Comparison of ENCODE assay signal across 8 cellular contexts in genomic region chr4:123325241-123325681, GRCh38.
DNase-seq lines count a peak whose midpoint lies in the region; ATAC-seq and TF ChIP-seq lines count a peak whose summit lies in the region.

No MANE protein-coding gene starts in this region.

- TF ChIP-seq CTCF in breast epithelium (IDR thresholded peaks at IDR 0.05) = no peak

- H3K27ac ChIP-seq in breast epithelium = no peak overlapping the region

- DNase-seq in astrocyte of the hippocampus (ENCODE audit: low read depth, low spot score) (peak; percentile 59), breast epithelium (ENCODE audit: low spot score in 2 of 2) (no peak), G401 (ENCODE audit: low spot score) (no peak), left lobe of liver (ENCODE audit: low spot score) (no peak), NCI-H774 (lab: John Stamatoyannopoulos, UW) (no peak)

- H3K27me3 ChIP-seq in breast epithelium = no peaks in the 10 kb centered on the region

- H3K4me3 ChIP-seq in breast epithelium = no peak overlapping the region

- TF ChIP-seq POLR2A in GM18505 (IDR thresholded peaks at IDR 0.05; ENCODE audit: borderline replicate concordance, extremely low read depth, insufficient read depth, insufficient read length) (no peak), breast epithelium (IDR thresholded peaks at IDR 0.05) (no peak)

- intact Hi-C loops in breast epithelium (cut with DNase I; ENCODE audit: low total_unique reads) = no loop called here

- in situ Hi-C loops in G401 (cut with HindIII; ENCODE audit: low sequenced_read_pairs) = no loop called here

- peaks cover 10 to 31% of the 10 kb centered on the region in 2 donors for H3K9me3 ChIP-seq in breast epithelium

- H3K36me3 ChIP-seq in breast epithelium = no peaks in the 10 kb centered on the region

- H3K4me1 ChIP-seq in breast epithelium = no peaks in the 10 kb centered on the region

- ATAC-seq in GM18505 (IDR thresholded peaks at IDR 0.05; ENCODE audit: unreplicated experiment) = peak; percentile 97
- ATAC-seq in GM21526 (IDR thresholded peaks at IDR 0.05; ENCODE audit: low FRiP score, unreplicated experiment) = peak; percentile 98
- peak; percentile 99 for ATAC-seq in HG03432 (IDR thresholded peaks at IDR 0.05; ENCODE audit: unreplicated experiment)
- no peak for ATAC-seq in left lobe of liver
